29 cellular contexts compared by ENCODE assay signal in genomic region chr5:106600803-106601202, GRCh38.
"Had no signal": no experiment of that assay in that cellular context is flagged by ENCODE, and none has a peak within 500 bp of the region (broad histone marks: within the 10 kb centered on the region; RNA-seq: fewer than 3 reads in every experiment).

No MANE protein-coding gene starts in this region.

- H3K4me1 Mint-ChIP-seq: activated naive CD4-positive, alpha-beta T cell treated with anti-CD3 and anti-CD28 coated beads, Interleukin-2, amount 10 ng/mL, durations not matched to agents 7 days and 5 days; nephron; stimulated activated naive B cell treated with anti-CD40 and anti-IgM and Interleukin-4, amounts not matched to agents 10 μg/mL and 1 μg/mL and 100 μg/mL, for 72 hours had no signal

- H3K27me3 ChIP-seq: pancreas, sigmoid colon, stomach, thyroid gland had no signal

- H3K36me3 Mint-ChIP-seq: activated naive CD4-positive, alpha-beta T cell treated with anti-CD3 and anti-CD28 coated beads, Interleukin-2, amount 10 ng/mL, durations not matched to agents 7 days and 5 days; stimulated activated naive B cell treated with anti-CD40 and anti-IgM and Interleukin-4, amounts not matched to agents 10 μg/mL and 1 μg/mL and 100 μg/mL, for 72 hours had no signal

- H3K4me3 ChIP-seq: pancreas, prostate gland, sigmoid colon, stomach, thyroid gland had no signal

- H3K27me3 Mint-ChIP-seq: activated naive CD4-positive, alpha-beta T cell treated with anti-CD3 and anti-CD28 coated beads, Interleukin-2, amount 10 ng/mL, durations not matched to agents 7 days and 5 days; effector memory CD8-positive, alpha-beta T cell; stimulated activated naive B cell treated with anti-CD40 and anti-IgM and Interleukin-4, amounts not matched to agents 10 μg/mL and 1 μg/mL and 100 μg/mL, for 72 hours had no signal

- H3K27ac ChIP-seq: pancreas, prostate gland, sigmoid colon, stomach, thyroid gland, VCaP had no signal

- ATAC-seq: effector memory CD8-positive, alpha-beta T cell; esophagus mucosa; left cardiac atrium; pancreas; stimulated activated naive B cell treated with anti-CD40 and anti-IgM and Interleukin-4, amounts not matched to agents 10 μg/mL and 1 μg/mL and 100 μg/mL, for 72 hours had no signal

- H3K36me3 ChIP-seq: pancreas, prostate gland, sigmoid colon, stomach, thyroid gland had no signal

- H3K4me3 Mint-ChIP-seq: activated naive CD4-positive, alpha-beta T cell treated with anti-CD3 and anti-CD28 coated beads, Interleukin-2, amount 10 ng/mL, durations not matched to agents 7 days and 5 days; activated T-helper 1 cell treated with anti-CD3 and anti-CD28 coated beads, Interleukin-12 subunit alpha, Interleukin-12 subunit beta, Interleukin-2, Interleukin-4 antibody, amounts not matched to agents 30 ng/mL and 10 ng/mL and 1 ng/mL, durations not matched to agents 14 hours and 24 hours and 36 hours; effector memory CD8-positive, alpha-beta T cell; nephron; stimulated activated naive B cell treated with anti-CD40 and anti-IgM and Interleukin-4, amounts not matched to agents 10 μg/mL and 1 μg/mL and 100 μg/mL, for 72 hours had no signal

- FAIRE-seq: keratinocyte, pancreas, small intestine, TTC549 had no signal

- H3K27ac Mint-ChIP-seq: activated naive CD4-positive, alpha-beta T cell treated with anti-CD3 and anti-CD28 coated beads, Interleukin-2, amount 10 ng/mL, durations not matched to agents 7 days and 5 days; activated T-helper 1 cell treated with anti-CD3 and anti-CD28 coated beads, Interleukin-12 subunit alpha, Interleukin-12 subunit beta, Interleukin-2, Interleukin-4 antibody, amounts not matched to agents 30 ng/mL and 10 ng/mL and 1 ng/mL, durations not matched to agents 14 hours and 24 hours and 36 hours; effector memory CD8-positive, alpha-beta T cell; stimulated activated naive B cell treated with anti-CD40 and anti-IgM and Interleukin-4, amounts not matched to agents 10 μg/mL and 1 μg/mL and 100 μg/mL, for 72 hours had no signal

- DNase-seq: activated CD4-positive, alpha-beta T cell treated with anti-CD3 and anti-CD28 coated beads for 4 hours; activated CD4-positive, alpha-beta T cell treated with anti-CD3 and anti-CD28 coated beads, Interleukin-2, amount 50 U/mL, for 4 hours; activated gamma-delta T cell; activated naive CD4-positive, alpha-beta T cell treated with anti-CD3 and anti-CD28 coated beads, Interleukin-2, amount 10 ng/mL, durations not matched to agents 7 days and 5 days; amygdala; caudate nucleus; cortex of kidney; effector memory CD8-positive, alpha-beta T cell; foreskin fibroblast; head of caudate nucleus; hippocampal formation; left cardiac atrium; mammary epithelial cell; pancreas; retina; sigmoid colon; small intestine; stimulated activated CD4-positive, alpha-beta T cell treated with anti-CD3 and anti-CD28 coated beads, Interleukin-15, amount 100 ng/mL, for 24 hours; stimulated activated CD4-positive, alpha-beta T cell treated with anti-CD3 and anti-CD28 coated beads, Interleukin-2, amount 100 ng/mL, for 24 hours; stimulated activated naive B cell treated with anti-CD40 and anti-IgM and Interleukin-4, amounts not matched to agents 10 μg/mL and 1 μg/mL and 100 μg/mL, for 72 hours; stomach; thyroid gland had no signal

- H3K4me1 ChIP-seq: pancreas, prostate gland, sigmoid colon, stomach, thyroid gland had no signal

- H3K9me3 ChIP-seq: pancreas, prostate gland, sigmoid colon, stomach, thyroid gland had no signal

- H3K9me3 Mint-ChIP-seq: nephron had no signal
